In genomic region chr12:103268831-103269514, GRCh38 we compare ENCODE assay signal across 12 cellular contexts.
DNase-seq lines count a peak whose midpoint lies in the region; ATAC-seq lines count a peak whose summit lies in the region.
"Had no signal": no experiment of that assay in that cellular context is flagged by ENCODE, and none has a peak within 500 bp of the region (broad histone marks: within the 10 kb centered on the region; RNA-seq: fewer than 3 reads in every experiment).

No MANE protein-coding gene starts in this region.

- H3K36me3 Mint-ChIP-seq in activated CD4-positive, alpha-beta T cell treated with anti-CD3 and anti-CD28 coated beads, Interleukin-2, amount 10 ng/mL, durations not matched to agents 7 days and 5 days (ENCODE audit: low read depth): no peaks in the 10 kb centered on the region

- POLR2A ChIA-PET in activated CD4-positive, alpha-beta T cell treated with anti-CD3 and anti-CD28 coated beads, Interleukin-2, amount 10 ng/mL, durations not matched to agents 7 days and 5 days (lab: Charles Lee): interaction anchor here (0.5 kb wide), 1 partner anchor 9 kb away, joined by 3 read pairs; no protein-coding TSS in a partner anchor

- H3K4me3 Mint-ChIP-seq in activated CD4-positive, alpha-beta T cell treated with anti-CD3 and anti-CD28 coated beads, Interleukin-2, amount 10 ng/mL, durations not matched to agents 7 days and 5 days: no peak overlapping the region

- DNase-seq in activated CD4-positive, alpha-beta T cell treated with anti-CD3 and anti-CD28 coated beads, Interleukin-2, amount 10 ng/mL, durations not matched to agents 7 days and 5 days: no peak
- no peak for DNase-seq in activated CD4-positive, alpha-beta T cell treated with anti-CD3 and anti-CD28 coated beads for 4 hours
- peak; percentile 90 for DNase-seq in NCI-H1436 (lab: John Stamatoyannopoulos, UW)
- peak; percentile 86 for DNase-seq in NCI-H69 (lab: John Stamatoyannopoulos, UW)
- peak; percentile 21 for DNase-seq in kidney tubule cell (ENCODE audit: low spot score)
- no peak for DNase-seq in stimulated activated CD4-positive, alpha-beta T cell treated with anti-CD3 and anti-CD28 coated beads, Interleukin-15, amount 100 ng/mL, for 24 hours
- DNase-seq in SW480 (ENCODE audit: low spot score): no peak
- DNase-seq: activated T-cell treated with anti-CD3 and anti-CD28 coated beads, Interleukin-2, amount 50 U/mL, for 1 hour; Karpas-422; NCI-H526 treated with DMSO at 0.1 percent for 48 hours had no signal

- H3K9me3 Mint-ChIP-seq in activated CD4-positive, alpha-beta T cell treated with anti-CD3 and anti-CD28 coated beads, Interleukin-2, amount 10 ng/mL, durations not matched to agents 7 days and 5 days: no peaks in the 10 kb centered on the region

- H3K27ac Mint-ChIP-seq in activated CD4-positive, alpha-beta T cell treated with anti-CD3 and anti-CD28 coated beads, Interleukin-2, amount 10 ng/mL, durations not matched to agents 7 days and 5 days: peak overlapping the region; percentile 26

- CTCF ChIA-PET in activated CD4-positive, alpha-beta T cell treated with anti-CD3 and anti-CD28 coated beads, Interleukin-2, amount 10 ng/mL, durations not matched to agents 7 days and 5 days (lab: Charles Lee): no interaction called here

- H3K4me1 Mint-ChIP-seq in activated CD4-positive, alpha-beta T cell treated with anti-CD3 and anti-CD28 coated beads, Interleukin-2, amount 10 ng/mL, durations not matched to agents 7 days and 5 days: peaks cover 15% of the 10 kb centered on the region

- H3K27me3 Mint-ChIP-seq in activated CD4-positive, alpha-beta T cell treated with anti-CD3 and anti-CD28 coated beads, Interleukin-2, amount 10 ng/mL, durations not matched to agents 7 days and 5 days: no peaks in the 10 kb centered on the region

- no peak for ATAC-seq in GM21529 (IDR thresholded peaks at IDR 0.05; ENCODE audit: unreplicated experiment)
- ATAC-seq: A549 had no signal

Comparison
In these comparisons a context has a peak if more than half of its experiments do, and no peak if none do; other contexts are left out.
1. DNase-seq: peak in NCI-H1436 (single experiment), NCI-H69 (single experiment) and kidney tubule cell (single experiment); none in activated CD4-positive, alpha-beta T cell treated with anti-CD3 and anti-CD28 coated beads, Interleukin-2, amount 10 ng/mL, durations not matched to agents 7 days and 5 days (single experiment), activated CD4-positive, alpha-beta T cell treated with anti-CD3 and anti-CD28 coated beads for 4 hours (0 of 2), stimulated activated CD4-positive, alpha-beta T cell treated with anti-CD3 and anti-CD28 coated beads, Interleukin-15, amount 100 ng/mL, for 24 hours (single experiment) and SW480 (single experiment).